In genomic region chr20:43431120-43431519, GRCh38 we compare ENCODE assay signal across 1 cellular context.
TF ChIP-seq lines count a peak whose summit lies in the region.

No MANE protein-coding gene starts in this region.

TF ChIP-seq in HepG2, 621 proteins besides CTCF, POLR2A, EP300 and RAD21 (continued from another document):
- TF ChIP-seq ZBTB2 (CRISPR knock-in tag; IDR thresholded peaks at IDR 0.05; ENCODE audit: low read depth): no peak
